22 cellular contexts compared by ENCODE assay signal in genomic region chr1:186670965-186671486, GRCh38. TPM values are rescaled to one million over a fixed set of nuclear protein-coding genes. Genes with fewer than 3 reads are reported as not detected.
"Had no signal": no experiment of that assay in that cellular context is flagged by ENCODE, and none has a peak within 500 bp of the region (broad histone marks: within the 10 kb centered on the region; RNA-seq: fewer than 3 reads in every experiment).

No MANE protein-coding gene starts in this region.

- H3K4me1 ChIP-seq: left ventricle myocardium inferior, neural progenitor cell, pancreas, thyroid gland had no signal

- H3K4me1 Mint-ChIP-seq: mesothelial cell of epicardium, neural progenitor cell had no signal

- DNase-seq: effector memory CD4-positive, alpha-beta T cell; foreskin fibroblast; head of caudate nucleus; kidney; left cardiac atrium; left ventricle myocardium inferior; occipital lobe; pancreas; right cardiac atrium; small intestine; stimulated activated CD4-positive, alpha-beta T cell treated with anti-CD3 and anti-CD28 coated beads, Interleukin-12 subunit alpha, Interleukin-12 subunit beta, amount 100 ng/mL, for 4 hours; stimulated activated naive CD4-positive, alpha-beta T cell treated with Interleukin-2 at 50 U/mL for 16 hours; thyroid gland had no signal

- H3K27ac ChIP-seq: hepatocyte, left ventricle myocardium inferior, neural progenitor cell, pancreas, thyroid gland had no signal

- H3K4me3 ChIP-seq: hepatocyte, left ventricle myocardium inferior, lung, neural progenitor cell, pancreas, thyroid gland had no signal

- H3K9me3 ChIP-seq: pancreas, thyroid gland had no signal

- H3K27ac Mint-ChIP-seq: mesothelial cell of epicardium; natural killer cell treated with Interleukin-12 subunit alpha and Interleukin-12 subunit beta and Interleukin-15 and Interleukin-18, amount 100 ng/mL, for 72 hours; neural progenitor cell; progenitor cell of endocrine pancreas; type B pancreatic cell had no signal

- FAIRE-seq: kidney, pancreas, small intestine, urothelium cell line had no signal

- H3K4me3 Mint-ChIP-seq: mesothelial cell of epicardium; natural killer cell treated with Interleukin-12 subunit alpha and Interleukin-12 subunit beta and Interleukin-15 and Interleukin-18, amount 100 ng/mL, for 72 hours; neural progenitor cell; type B pancreatic cell had no signal

- H3K36me3 ChIP-seq: neural progenitor cell, pancreas had no signal

- H3K9me3 Mint-ChIP-seq: neural progenitor cell, type B pancreatic cell had no signal

- H2AFZ ChIP-seq: hepatocyte, neural progenitor cell had no signal

- H3K9ac ChIP-seq: neural progenitor cell had no signal

- H3K4me2 ChIP-seq: hepatocyte, neural progenitor cell had no signal

- H3K79me2 ChIP-seq: hepatocyte had no signal

- H3K36me3 Mint-ChIP-seq: natural killer cell treated with Interleukin-12 subunit alpha and Interleukin-12 subunit beta and Interleukin-15 and Interleukin-18, amount 100 ng/mL, for 72 hours; neural progenitor cell; type B pancreatic cell had no signal

- H3K27me3 Mint-ChIP-seq: natural killer cell treated with Interleukin-12 subunit alpha and Interleukin-12 subunit beta and Interleukin-15 and Interleukin-18, amount 100 ng/mL, for 72 hours; progenitor cell of endocrine pancreas had no signal

- H3K27me3 ChIP-seq: hepatocyte, neural progenitor cell, pancreas, thyroid gland had no signal

RNA-seq across cellular contexts. Expression of gene PTGS2, which starts 9.2 kb away (rescaled TPM):
- total RNA-seq: myocyte, progenitor cell of endocrine pancreas had no signal
